In genomic region chr17:8997994-8998628, GRCh38 we compare ENCODE assay signal across 8 cellular contexts. TPM values are rescaled to one million over a fixed set of nuclear protein-coding genes. Genes with fewer than 3 reads are reported as not detected.
DNase-seq lines count a peak whose midpoint lies in the region; ATAC-seq and TF ChIP-seq lines count a peak whose summit lies in the region.

No MANE protein-coding gene starts in this region.

- ATAC-seq in HG03439 (IDR thresholded peaks at IDR 0.05; ENCODE audit: unreplicated experiment) (no peak), HG03095 (IDR thresholded peaks at IDR 0.05; ENCODE audit: unreplicated experiment) (no peak)

- no peak overlapping the region for H3K27ac Mint-ChIP-seq in Calu3 (ENCODE audit: unreplicated experiment)

- no peaks in the 10 kb centered on the region for H3K9me2 ChIP-seq in PC-9 (ENCODE audit: insufficient read depth)

- H4K20me1 ChIP-seq in PC-9 (ENCODE audit: insufficient read depth), result no peaks in the 10 kb centered on the region

- CTCF ChIA-PET in Calu3 (lab: Charles Lee), result interaction anchor here (0.6 to 1.1 kb wide), 3 partner anchors 11 to 173 kb away, joined by 3 to 5 read pairs (median 3); no protein-coding TSS in a partner anchor
- CTCF ChIA-PET in HEK293 (lab: Yijun Ruan, JAX), result interaction anchor here (0.5 to 4.7 kb wide), 76 partner anchors 9 to 1364 kb away, joined by 3 to 60 read pairs (median 3); partner anchors contain the start of gene DHRS7C
- CTCF ChIA-PET in PC-9 (lab: Charles Lee), result interaction anchor here (0.6 to 0.7 kb wide), 3 partner anchors 28 to 524 kb away, joined by 3 to 12 read pairs (median 4); no protein-coding TSS in a partner anchor

- H2AFZ ChIP-seq in PC-9, result no peak overlapping the region

- H3K9me3 Mint-ChIP-seq in Calu3 (ENCODE audit: low read depth, unreplicated experiment), result no peaks in the 10 kb centered on the region

- H3K27ac ChIP-seq in HEK293 (ENCODE audit: extremely low read depth, low read depth, low read length), result no peak overlapping the region
- no peak overlapping the region for H3K27ac ChIP-seq in PC-9

- intact Hi-C loops in Calu3 (cut with micrococcal nuclease; ENCODE audit: unreplicated experiment), result loop anchor here (10.0 kb wide), 1 partner anchor 297 kb away; no protein-coding TSS in a partner anchor
- intact Hi-C loops in PC-9 (cut with micrococcal nuclease; ENCODE audit: unreplicated experiment), result loop anchor here (5.0 to 10.0 kb wide), 2 partner anchors 199 to 407 kb away; no protein-coding TSS in a partner anchor
- intact Hi-C loops in posterior vena cava (cut with DNase I), result loop anchor here (5.0 to 10.0 kb wide), 2 partner anchors 297 to 524 kb away; no protein-coding TSS in a partner anchor

- no peaks in the 10 kb centered on the region for H3K36me3 Mint-ChIP-seq in Calu3 (ENCODE audit: insufficient read depth, unreplicated experiment)

- H3K27me3 ChIP-seq in PC-9 (ENCODE audit: insufficient read depth, low read depth), result no peaks in the 10 kb centered on the region

- DNase-seq in Calu3 (peak; percentile 67), PC-9 (peak in 1 of 2 experiments; percentile 70), fibroblast of pulmonary artery (ENCODE audit: low read depth) (peak; percentile 62), posterior vena cava (ENCODE audit: low spot score) (peak; percentile 88)
- peak; percentile 83 for DNase-seq in activated T-cell treated with anti-CD3 and anti-CD28 coated beads, Interleukin-2, amount 50 U/mL, for 1 hour

- H3K36me3 ChIP-seq in HEK293 (ENCODE audit: control insufficient read depth in 2 of 2, insufficient read depth in 1 of 2, low read length in 2 of 2) (no peaks in the 10 kb centered on the region), PC-9 (ENCODE audit: low read depth) (no peaks in the 10 kb centered on the region)

- no peak overlapping the region for H3K4me2 ChIP-seq in PC-9

- H3K9me3 ChIP-seq in HEK293 (ENCODE audit: control insufficient read depth, insufficient read depth, low read depth, low read length), result no peaks in the 10 kb centered on the region
- no peaks in the 10 kb centered on the region for H3K9me3 ChIP-seq in PC-9 (ENCODE audit: insufficient read depth, low read depth)

- H3K4me3 Mint-ChIP-seq in Calu3 (ENCODE audit: low read depth, unreplicated experiment), result no peak overlapping the region

- peak; percentile 51 for TF ChIP-seq CTCF in Calu3 (IDR thresholded peaks at IDR 0.05; ENCODE audit: unreplicated experiment)
- peak; percentile 77 for TF ChIP-seq CTCF in HEK293 (tag by site-specific recombination; IDR thresholded peaks at IDR 0.05)
- TF ChIP-seq CTCF in PC-9 (conservative IDR thresholded peaks at IDR 0.05), result peak; percentile 79
- TF ChIP-seq CTCF in fibroblast of pulmonary artery (IDR thresholded peaks at IDR 0.05; ENCODE audit: low read length, missing control alignments), result peak; percentile 93

- H3K4me1 ChIP-seq in HEK293 (ENCODE audit: control insufficient read depth, insufficient read depth, low read length) (peaks cover 5% of the 10 kb centered on the region; the same call in 1 of the 2 replicates), PC-9 (replicated peaks; ENCODE audit: insufficient read depth) (no peaks in the 10 kb centered on the region)

- H3K4me1 Mint-ChIP-seq in Calu3 (ENCODE audit: low read depth, unreplicated experiment), result peaks cover 7% of the 10 kb centered on the region

- H3K27me3 Mint-ChIP-seq in Calu3 (ENCODE audit: unreplicated experiment), result peaks cover 31% of the 10 kb centered on the region

- no peaks in the 10 kb centered on the region for H3K79me2 ChIP-seq in PC-9 (ENCODE audit: low read depth)

- H3K4me3 ChIP-seq in HEK293 (ENCODE audit: low read depth, low read length), result no peak overlapping the region
- H3K4me3 ChIP-seq in PC-9, result no peak overlapping the region
- no peak overlapping the region for H3K4me3 ChIP-seq in fibroblast of pulmonary artery (replicated peaks; ENCODE audit: low read depth, low read length)

- POLR2A ChIA-PET in HEK293 (lab: Yijun Ruan, JAX), result interaction anchor here (1.4 kb wide), 1 partner anchor 24 kb away, joined by 4 read pairs; the partner anchor contains the start of gene NTN1
- POLR2A ChIA-PET in PC-9 (lab: Charles Lee; ENCODE audit: unreplicated experiment), result interaction anchor here (0.5 to 0.6 kb wide), 2 partner anchors 589 to 650 kb away, joined by 4 to 5 read pairs; no protein-coding TSS in a partner anchor

- H3F3A ChIP-seq in PC-9 (ENCODE audit: insufficient read depth, low read depth), result no peaks in the 10 kb centered on the region

- no TSS peak for BruUV-seq in Calu3 (replicated peaks; lab: Mats Ljungman, UMichigan)
- no TSS peak for BruUV-seq in PC-9 (replicated peaks; lab: Mats Ljungman, UMichigan)

TF ChIP-seq in HEK293, 187 proteins besides CTCF, POLR2A, EP300 and RAD21 (continues in another document):
- TF ChIP-seq SP7 (tag by site-specific recombination; IDR thresholded peaks at IDR 0.05), result peak; percentile 20; the same call in 1 of the 2 replicates
- no peak for TF ChIP-seq ZNF621 (tag by site-specific recombination; IDR thresholded peaks at IDR 0.05)
- TF ChIP-seq SCRT2 (tag by site-specific recombination; IDR thresholded peaks at IDR 0.05), result no peak
- no peak for TF ChIP-seq ZNF426 (tag by site-specific recombination; IDR thresholded peaks at IDR 0.05)
- TF ChIP-seq ZNF513 (tag by site-specific recombination; IDR thresholded peaks at IDR 0.05), result no peak
- no peak for TF ChIP-seq SALL2 (tag by site-specific recombination; IDR thresholded peaks at IDR 0.05; ENCODE audit: borderline replicate concordance)
- no peak for TF ChIP-seq ZFP3 (tag by site-specific recombination; IDR thresholded peaks at IDR 0.05; ENCODE audit: low read depth)
- TF ChIP-seq ZNF133 (tag by site-specific recombination; IDR thresholded peaks at IDR 0.05), result no peak
- peak; percentile 69 for TF ChIP-seq ZNF654 (tag by site-specific recombination; IDR thresholded peaks at IDR 0.05; ENCODE audit: low read depth)
- no peak for TF ChIP-seq ZNF777 (tag by site-specific recombination; IDR thresholded peaks at IDR 0.05; ENCODE audit: borderline replicate concordance)
- TF ChIP-seq OVOL3 (tag by site-specific recombination; IDR thresholded peaks at IDR 0.05), result no peak
- TF ChIP-seq ZNF121 (tag by site-specific recombination; IDR thresholded peaks at IDR 0.05), result no peak
- TF ChIP-seq ZNF433 (tag by site-specific recombination; IDR thresholded peaks at IDR 0.05; ENCODE audit: low read depth), result no peak
- TF ChIP-seq ZNF558 (tag by site-specific recombination; IDR thresholded peaks at IDR 0.05), result no peak
- TF ChIP-seq ZNF626 (tag by site-specific recombination; IDR thresholded peaks at IDR 0.05), result no peak
- TF ChIP-seq, protein P1, sequence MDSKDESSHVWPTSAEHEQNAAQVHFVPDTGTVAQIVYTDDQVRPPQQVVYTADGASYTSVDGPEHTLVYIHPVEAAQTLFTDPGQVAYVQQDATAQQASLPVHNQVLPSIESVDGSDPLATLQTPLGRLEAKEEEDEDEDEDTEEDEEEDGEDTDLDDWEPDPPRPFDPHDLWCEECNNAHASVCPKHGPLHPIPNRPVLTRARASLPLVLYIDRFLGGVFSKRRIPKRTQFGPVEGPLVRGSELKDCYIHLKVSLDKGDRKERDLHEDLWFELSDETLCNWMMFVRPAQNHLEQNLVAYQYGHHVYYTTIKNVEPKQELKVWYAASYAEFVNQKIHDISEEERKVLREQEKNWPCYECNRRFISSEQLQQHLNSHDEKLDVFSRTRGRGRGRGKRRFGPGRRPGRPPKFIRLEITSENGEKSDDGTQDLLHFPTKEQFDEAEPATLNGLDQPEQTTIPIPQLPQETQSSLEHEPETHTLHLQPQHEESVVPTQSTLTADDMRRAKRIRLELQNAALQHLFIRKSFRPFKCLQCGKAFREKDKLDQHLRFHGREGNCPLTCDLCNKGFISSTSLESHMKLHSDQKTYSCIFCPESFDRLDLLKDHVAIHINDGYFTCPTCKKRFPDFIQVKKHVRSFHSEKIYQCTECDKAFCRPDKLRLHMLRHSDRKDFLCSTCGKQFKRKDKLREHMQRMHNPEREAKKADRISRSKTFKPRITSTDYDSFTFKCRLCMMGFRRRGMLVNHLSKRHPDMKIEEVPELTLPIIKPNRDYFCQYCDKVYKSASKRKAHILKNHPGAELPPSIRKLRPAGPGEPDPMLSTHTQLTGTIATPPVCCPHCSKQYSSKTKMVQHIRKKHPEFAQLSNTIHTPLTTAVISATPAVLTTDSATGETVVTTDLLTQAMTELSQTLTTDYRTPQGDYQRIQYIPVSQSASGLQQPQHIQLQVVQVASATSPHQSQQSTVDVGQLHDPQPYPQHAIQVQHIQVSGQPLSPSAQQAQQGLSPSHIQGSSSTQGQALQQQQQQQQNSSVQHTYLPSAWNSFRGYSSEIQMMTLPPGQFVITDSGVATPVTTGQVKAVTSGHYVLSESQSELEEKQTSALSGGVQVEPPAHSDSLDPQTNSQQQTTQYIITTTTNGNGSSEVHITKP (tag by site-specific recombination; IDR thresholded peaks at IDR 0.05), result peak; percentile 49
- TF ChIP-seq HOXA7 (CRISPR knock-in tag; IDR thresholded peaks at IDR 0.05; ENCODE audit: borderline replicate concordance), result no peak
- no peak for TF ChIP-seq ZNF571 (tag by site-specific recombination; IDR thresholded peaks at IDR 0.05)
- TF ChIP-seq ZSCAN30 (tag by site-specific recombination; IDR thresholded peaks at IDR 0.05), result no peak
- TF ChIP-seq ZBTB8A (tag by site-specific recombination; IDR thresholded peaks at IDR 0.05), result no peak

RNA-seq across cellular contexts. Expression of gene NTN1, which starts 23.2 kb away (rescaled TPM):
- total RNA-seq in Calu3 (2022) (0.69 and 0.94 TPM in 2 replicates), PC-9 (2021) (17.7 and 24.5 TPM in 2 replicates), posterior vena cava (10 to 100 TPM in 1 of 2 donors, 1 to 10 TPM in 1; 6.9 to 15.4 TPM)

RNA-seq across cellular contexts. Expression of gene PIK3R5, which starts 32.6 kb away (rescaled TPM):
- total RNA-seq in Calu3 (2022) (not detected in 2 replicates), PC-9 (2021) (not detected in 2 replicates), posterior vena cava (10 to 100 TPM; 15.2 to 18.0 TPM)

Comparison
In these comparisons a context has a peak if more than half of its experiments do, and no peak if none do; other contexts are left out.
1. RNA of gene PIK3R5, which starts 32.6 kb away (total RNA-seq): 15.2 to 18.0 TPM in posterior vena cava; not detected in Calu3 and not detected in PC-9; every median in the first group is over 10 times any median in the second.
2. Peak in every context shown above with its lines, with median percentiles within 50 percentile points of each other: CTCF ChIP-seq.